8 cellular contexts compared by ENCODE assay signal in the genomic region with DNA sequence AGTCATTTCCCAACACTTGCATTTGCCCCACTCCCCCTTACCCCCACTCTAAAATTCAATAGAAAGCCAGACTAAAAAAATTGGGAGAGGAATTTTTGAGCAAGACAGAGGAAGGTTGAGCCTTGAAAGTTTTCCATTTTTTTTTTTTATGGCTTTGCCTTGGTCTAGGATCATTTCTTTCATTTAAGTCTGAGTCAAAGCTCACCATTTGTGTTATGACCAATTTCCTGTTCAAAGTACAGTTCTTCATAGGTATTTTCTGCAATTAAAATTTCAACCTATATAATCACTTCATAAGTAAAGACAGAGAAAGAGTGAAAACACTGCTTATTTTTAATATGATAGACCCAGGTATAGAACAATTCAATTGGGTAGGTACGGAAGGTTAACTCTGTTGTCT.
"Had no signal": no experiment of that assay in that cellular context is flagged by ENCODE, and none has a peak within 500 bp of the region (broad histone marks: within the 10 kb centered on the region; RNA-seq: fewer than 3 reads in every experiment).

No MANE protein-coding gene starts in this region.

- FAIRE-seq: G401.6, GM12878, GM12891, GM12892, GM18507, GM19239 had no signal

- H3K4me3 ChIP-seq: GM12878 had no signal

- DNase-seq: GDM1, GF-D8 had no signal

- ATAC-seq: GM12878 had no signal
